7 cellular contexts compared by ENCODE assay signal in genomic region chr9:6667633-6668280, GRCh38. TPM values are rescaled to one million over a fixed set of nuclear protein-coding genes. Genes with fewer than 3 reads are reported as not detected.
A peak's percentile ranks its signal among the peaks of the same experiment; 100 is the strongest.
DNase-seq lines count a peak whose midpoint lies in the region; ATAC-seq, FAIRE-seq and TF ChIP-seq lines count a peak whose summit lies in the region.

No MANE protein-coding gene starts in this region.

- H3K9me3 ChIP-seq in MM.1S (replicated peaks; ENCODE audit: insufficient read depth, low read length) (no peaks in the 10 kb centered on the region), astrocyte (ENCODE audit: insufficient read depth, low read depth, low read length) (no peaks in the 10 kb centered on the region), HepG2 (ENCODE audit: low read length) (no peaks in the 10 kb centered on the region), vagina (no peaks in the 10 kb centered on the region)

- no peaks in the 10 kb centered on the region for H4K20me1 ChIP-seq in MM.1S (ENCODE audit: insufficient read depth, low read length)
- H4K20me1 ChIP-seq in astrocyte (ENCODE audit: insufficient read depth, low read length) = no peaks in the 10 kb centered on the region
- no peaks in the 10 kb centered on the region for H4K20me1 ChIP-seq in HepG2 (ENCODE audit: insufficient read depth, low read length)

- H3K27ac Mint-ChIP-seq in astrocyte (ENCODE audit: unreplicated experiment) = no peak overlapping the region

- H3K27ac ChIP-seq in MM.1S (ENCODE audit: low read length) (no peak overlapping the region), astrocyte (ENCODE audit: low read depth, low read length) (no peak overlapping the region), HepG2 (ENCODE audit: extremely low read length, insufficient read depth, low read length) (no peak overlapping the region), vagina (no peak overlapping the region)

- ATAC-seq in HepG2 = no peak

- no peaks in the 10 kb centered on the region for H3F3A ChIP-seq in MM.1S (ENCODE audit: insufficient read depth, low read length)

- H3K4me2 ChIP-seq in MM.1S (ENCODE audit: low read depth, low read length) = no peak overlapping the region
- no peak overlapping the region for H3K4me2 ChIP-seq in astrocyte (ENCODE audit: low read length)
- no peak overlapping the region for H3K4me2 ChIP-seq in HepG2 (ENCODE audit: low read depth, low read length)

- no peak overlapping the region for H3K9ac ChIP-seq in MM.1S (ENCODE audit: low read length)
- no peak overlapping the region for H3K9ac ChIP-seq in astrocyte (ENCODE audit: low read length)
- no peak overlapping the region for H3K9ac ChIP-seq in HepG2 (ENCODE audit: insufficient read depth, low read depth, low read length)

- peak; percentile 52 for DNase-seq in GM10248 (ENCODE audit: extremely low spot score)
- peak; percentile 49 for DNase-seq in MM.1S
- DNase-seq in astrocyte (ENCODE audit: low read depth) = peak; percentile 12
- DNase-seq in HepG2 (ENCODE audit: low spot score) = no peak
- DNase-seq in stimulated activated CD4-positive, alpha-beta T cell treated with anti-CD3 and anti-CD28 coated beads, Interleukin-4, amount 100 ng/mL, for 1 hour = no peak
- no peak for DNase-seq in lower leg skin (ENCODE audit: low spot score in 2 of 2)
- no peak for DNase-seq in vagina (ENCODE audit: extremely low spot score in 2 of 2)

- H3K4me1 ChIP-seq in MM.1S (ENCODE audit: low read length) (peaks cover 4% of the 10 kb centered on the region), astrocyte (ENCODE audit: insufficient read depth, low read length) (no peaks in the 10 kb centered on the region), HepG2 (ENCODE audit: insufficient read depth, low read length) (peaks cover 70% of the 10 kb centered on the region), vagina (no peaks in the 10 kb centered on the region)

- H3K9me3 Mint-ChIP-seq in astrocyte (ENCODE audit: unreplicated experiment) = no peaks in the 10 kb centered on the region

- peak; percentile 49 for TF ChIP-seq CTCF in GM10248 (IDR thresholded peaks at IDR 0.05; ENCODE audit: control extremely low read depth, extremely low read depth, low read depth, missing control alignments)
- peak; percentile 66 for TF ChIP-seq CTCF in MM.1S (IDR thresholded peaks at IDR 0.05; ENCODE audit: low read length)
- TF ChIP-seq CTCF in astrocyte (IDR thresholded peaks at IDR 0.05; ENCODE audit: insufficient read depth, low read depth, low read length) = peak; percentile 58
- peak; percentile 69 for TF ChIP-seq CTCF in HepG2 (CRISPR knock-in tag; IDR thresholded peaks at IDR 0.05)
- TF ChIP-seq CTCF in lower leg skin (IDR thresholded peaks at IDR 0.05) = no peak
- TF ChIP-seq CTCF in vagina (IDR thresholded peaks at IDR 0.05) = peak in 1 of 3 experiments; percentile 23

- no peaks in the 10 kb centered on the region for H3K27me3 Mint-ChIP-seq in astrocyte (ENCODE audit: low read depth, unreplicated experiment)

- H3K36me3 ChIP-seq in MM.1S (replicated peaks; ENCODE audit: insufficient read depth, low read length) (no peaks in the 10 kb centered on the region), astrocyte (ENCODE audit: insufficient read depth, low read length) (no peaks in the 10 kb centered on the region), HepG2 (replicated peaks in 1 of 2; ENCODE audit: control insufficient read depth in 1 of 2, insufficient read depth in 2 of 2, low read length in 2 of 2) (0 out of 5 replicates have a peak, but pooled peaks cover 0 to 8% of the 10 kb centered on the region in 2 experiments), vagina (no peaks in the 10 kb centered on the region)

- H3K27me3 ChIP-seq in MM.1S (replicated peaks; ENCODE audit: insufficient read depth, low read length) = no peaks in the 10 kb centered on the region
- H3K27me3 ChIP-seq in astrocyte (ENCODE audit: insufficient read depth, low read length) = no peaks in the 10 kb centered on the region
- H3K27me3 ChIP-seq in HepG2 (ENCODE audit: control insufficient read depth in 1 of 2, insufficient read depth in 2 of 2, low read length in 2 of 2) = no peaks in the 10 kb centered on the region
- H3K27me3 ChIP-seq in vagina = no peaks in the 10 kb centered on the region

- no peak overlapping the region for H3K4me3 Mint-ChIP-seq in astrocyte (ENCODE audit: unreplicated experiment)

- in situ Hi-C loops in HepG2 (cut with HindIII; ENCODE audit: extremely low pct_ligation_motif_present, low pct_unique_long_range_greater_than_20kb) = no loop called here

- TF ChIP-seq RAD21 in HepG2 (CRISPR knock-in tag; IDR thresholded peaks at IDR 0.05) = peak; percentile 47; the same call in 1 of the 2 replicates

- H3K4me1 Mint-ChIP-seq in astrocyte (ENCODE audit: low read depth, unreplicated experiment) = peaks cover 7% of the 10 kb centered on the region

- intact Hi-C loops in HepG2 (cut with micrococcal nuclease; ENCODE audit: unreplicated experiment) (loop anchor here (1.0 to 5.0 kb wide), 2 partner anchors 35 to 82 kb away; no protein-coding TSS in a partner anchor), lower leg skin (cut with DNase I; ENCODE audit: low total_unique reads) (no loop called here), vagina (cut with DNase I) (no loop called here)

- TF ChIP-seq POLR2A in HepG2 (IDR thresholded peaks at IDR 0.05; ENCODE audit: insufficient read depth in 1 of 2, low read depth in 2 of 2, low read length in 2 of 2) (no peak), lower leg skin (IDR thresholded peaks at IDR 0.05) (no peak), vagina (IDR thresholded peaks at IDR 0.05) (no peak)

- H3K9me2 ChIP-seq in MM.1S (replicated peaks; ENCODE audit: insufficient read depth, low read length) = no peaks in the 10 kb centered on the region

- no peak for TF ChIP-seq EP300 in HepG2 (IDR thresholded peaks at IDR 0.05; ENCODE audit: low read depth in 2 of 2, low read length in 2 of 2)
- TF ChIP-seq EP300 in HepG2 (CRISPR knock-in tag; IDR thresholded peaks at IDR 0.05; ENCODE audit: borderline replicate concordance) = no peak

- H3K36me3 Mint-ChIP-seq in astrocyte (ENCODE audit: low read depth, unreplicated experiment) = no peaks in the 10 kb centered on the region

- BruUV-seq in HepG2 (replicated peaks; lab: Mats Ljungman, UMichigan) = no TSS peak

- POLR2A ChIA-PET in GM10248 (lab: Yijun Ruan, JAX) = no interaction called here
- POLR2A ChIA-PET in HepG2 (lab: Yijun Ruan, JAX) = interaction anchor here (1.0 to 2.9 kb wide), 3 partner anchors 14 to 77 kb away, joined by 3 to 12 read pairs (median 4); no protein-coding TSS in a partner anchor

- CTCF ChIA-PET in GM10248 (lab: Yijun Ruan, JAX) = interaction anchor here (0.6 to 6.9 kb wide), 24 partner anchors 8 to 644 kb away, joined by 3 to 51 read pairs (median 4); no protein-coding TSS in a partner anchor
- CTCF ChIA-PET in HepG2 (lab: Yijun Ruan, JAX; ENCODE audit: low intra/inter-chr PET ratio, low total read pairs) = interaction anchor here (2.7 kb wide), 1 partner anchor 82 kb away, joined by 22 read pairs; no protein-coding TSS in a partner anchor

- no peak for FAIRE-seq in astrocyte (lab: Jason Lieb, UNC)
- FAIRE-seq in HepG2 (lab: Jason Lieb, UNC) = peak; percentile 70

- WGBS in HepG2 (ENCODE audit: low lambda C conversion rate) = 87% methylated on average over 5 of the region's 5 CpGs
- 51 to 59% methylated on average over 5 of the region's 5 CpGs for WGBS in lower leg skin, 2 donors

- H2AFZ ChIP-seq in MM.1S (ENCODE audit: low read length) = no peak overlapping the region
- no peak overlapping the region for H2AFZ ChIP-seq in astrocyte (ENCODE audit: low read depth, low read length)
- H2AFZ ChIP-seq in HepG2 (ENCODE audit: low read length) = no peak overlapping the region

- H3K79me2 ChIP-seq in MM.1S (ENCODE audit: low read length) (no peaks in the 10 kb centered on the region), astrocyte (ENCODE audit: insufficient read depth, low read length) (no peaks in the 10 kb centered on the region), HepG2 (ENCODE audit: insufficient read depth, low read length) (no peaks in the 10 kb centered on the region)

- no peak overlapping the region for H3K4me3 ChIP-seq in MM.1S (ENCODE audit: low read length)
- H3K4me3 ChIP-seq in astrocyte (ENCODE audit: insufficient read depth, low read depth, low read length) = no peak overlapping the region
- no peak overlapping the region for H3K4me3 ChIP-seq in HepG2 (replicated peaks in 1 of 3; ENCODE audit: insufficient read depth in 1 of 3, low read depth in 2 of 3, low read length in 3 of 3)
- no peak overlapping the region for H3K4me3 ChIP-seq in lower leg skin (ENCODE audit: low read depth, poor library complexity, severe bottlenecking)
- H3K4me3 ChIP-seq in vagina = no peak overlapping the region

RNA-seq across cellular contexts. Expression of gene GLDC, which starts 22.2 kb away (rescaled TPM):
- total RNA-seq in astrocyte = 2.4 and 8.9 TPM in 2 replicates
- total RNA-seq in HepG2 (2016; rRNA removed; fragmentation: Illumina TruSeq; extraction: Trizol) = 51.0 and 115 TPM in 2 replicates
- total RNA-seq in HepG2 (2016; cell fraction: cytosol; rRNA removed; fragmentation: Illumina TruSeq; extraction: Trizol; ENCODE audit: low read depth) = 10.0 and 16.1 TPM in 2 replicates
- total RNA-seq in HepG2 (2016; cell fraction: insoluble cytoplasmic fraction; rRNA removed; fragmentation: Illumina TruSeq; extraction: Trizol) = 51.9 and 113 TPM in 2 replicates
- total RNA-seq in HepG2 (2016; cell fraction: membrane; rRNA removed; fragmentation: Illumina TruSeq; extraction: Trizol) = 20.3 and 21.3 TPM in 2 replicates
- 88.2 and 101 TPM in 2 replicates for total RNA-seq in HepG2 (2016; cell fraction: nucleus; rRNA removed; fragmentation: Illumina TruSeq; extraction: Trizol)
- polyA plus RNA-seq in HepG2 (2011; rRNA removed) = 46.9 and 59.3 TPM in 2 replicates
- polyA plus RNA-seq in HepG2 (2011; cell fraction: cytosol; rRNA removed) = 35.5 and 38.1 TPM in 2 replicates
- 46.0 and 54.8 TPM in 2 replicates for polyA plus RNA-seq in HepG2 (2011; cell fraction: nucleus; rRNA removed)
- 26.9 and 61.1 TPM in 2 replicates for polyA plus RNA-seq in HepG2 (2012)
- 5.1 and 6.2 TPM in 2 replicates for polyA plus RNA-seq in HepG2 (2016; cell fraction: cytosol; fragmentation: Illumina TruSeq; extraction: Trizol; ENCODE audit: low read depth)
- 54.2 and 57.8 TPM in 2 replicates for polyA plus RNA-seq in HepG2 (2016; cell fraction: insoluble cytoplasmic fraction; fragmentation: Illumina TruSeq; extraction: Trizol; ENCODE audit: low read depth)
- 13.5 and 14.1 TPM in 2 replicates for polyA plus RNA-seq in HepG2 (2016; cell fraction: membrane; fragmentation: Illumina TruSeq; extraction: Trizol; ENCODE audit: low read depth)
- 124 and 127 TPM in 2 replicates for polyA plus RNA-seq in HepG2 (2016; cell fraction: nucleus; fragmentation: Illumina TruSeq; extraction: Trizol; ENCODE audit: insufficient read depth, low read depth)
- polyA minus RNA-seq in HepG2 (2011; rRNA and poly(A)+ RNA removed; ENCODE audit: low replicate concordance) = 1.3 and 104 TPM in 2 replicates
- 27.9 and 47.7 TPM in 2 replicates for polyA minus RNA-seq in HepG2 (2011; cell fraction: cytosol; rRNA and poly(A)+ RNA removed)
- polyA minus RNA-seq in HepG2 (2011; cell fraction: nucleus; rRNA and poly(A)+ RNA removed) = 57.6 and 74.4 TPM in 2 replicates
- total RNA-seq in lower leg skin = 1 to 10 TPM in 2 of 4 donors, under 1 TPM in 1, not detected in 1; 0.42 to 6.4 (median 4.7) TPM
- 0.49 TPM for total RNA-seq in vagina

Comparison
In these comparisons a context has a peak if more than half of its experiments do, and no peak if none do; other contexts are left out.
1. DNase-seq: peak in GM10248 (single experiment), MM.1S (single experiment) and astrocyte (single experiment); none in HepG2 (single experiment), stimulated activated CD4-positive, alpha-beta T cell treated with anti-CD3 and anti-CD28 coated beads, Interleukin-4, amount 100 ng/mL, for 1 hour (single experiment), lower leg skin (0 of 2) and vagina (0 of 2).
2. CTCF ChIP-seq: peak in GM10248 (single experiment), MM.1S (single experiment), astrocyte (single experiment) and HepG2 (single experiment); none in lower leg skin (0 of 3).